In genomic region chr3:49278548-49278947, GRCh38 we compare ENCODE assay signal across 9 cellular contexts. TPM values are rescaled to one million over a fixed set of nuclear protein-coding genes. Genes with fewer than 3 reads are reported as not detected.
DNase-seq lines count a peak whose midpoint lies in the region; ATAC-seq and TF ChIP-seq lines count a peak whose summit lies in the region.
"Had no signal": no experiment of that assay in that cellular context is flagged by ENCODE, and none has a peak within 500 bp of the region (broad histone marks: within the 10 kb centered on the region; RNA-seq: fewer than 3 reads in every experiment).

No MANE protein-coding gene starts in this region.

- DNase-seq in breast epithelium (ENCODE audit: low spot score in 2 of 2) = no peak
- DNase-seq in MCF 10A (ENCODE audit: unreplicated experiment) = no peak
- DNase-seq in natural killer cell = no peak
- no peak for DNase-seq in upper lobe of left lung
- DNase-seq in glutamatergic neuron = no peak
- DNase-seq in AML-193 (lab: John Stamatoyannopoulos, UW) = no peak
- DNase-seq: NCI-H1694 had no signal

- H3K4me3 Mint-ChIP-seq in MCF 10A (ENCODE audit: unreplicated experiment) (no peak overlapping the region), natural killer cell (no peak overlapping the region), glutamatergic neuron (ENCODE audit: unreplicated experiment) (no peak overlapping the region)

- H3K27me3 Mint-ChIP-seq in MCF 10A (ENCODE audit: insufficient read depth, unreplicated experiment) = no peaks in the 10 kb centered on the region
- no peaks in the 10 kb centered on the region for H3K27me3 Mint-ChIP-seq in natural killer cell (ENCODE audit: low read depth in 2 of 2)
- peaks cover 3% of the 10 kb centered on the region for H3K27me3 Mint-ChIP-seq in glutamatergic neuron (ENCODE audit: unreplicated experiment)

- BruUV-seq in MCF 10A (replicated peaks; lab: Mats Ljungman, UMichigan) = no TSS peak

- no peak for ATAC-seq in natural killer cell
- ATAC-seq in upper lobe of left lung (ENCODE audit: low FRiP score in 2 of 2) = no peak
- no peak for ATAC-seq in GM21447 (IDR thresholded peaks at IDR 0.05; ENCODE audit: unreplicated experiment)

- TF ChIP-seq CTCF in breast epithelium (IDR thresholded peaks at IDR 0.05) (no peak), MCF 10A (IDR thresholded peaks at IDR 0.05; ENCODE audit: unreplicated experiment) (no peak), natural killer cell (IDR thresholded peaks at IDR 0.05) (no peak), upper lobe of left lung (IDR thresholded peaks at IDR 0.05) (no peak), glutamatergic neuron (IDR thresholded peaks at IDR 0.05; ENCODE audit: partially characterized antibody, unreplicated experiment) (no peak)

- H3K4me1 ChIP-seq in breast epithelium (peaks cover 0 to 5% of the 10 kb centered on the region in 2 donors), upper lobe of left lung (peaks cover 28 to 44% (median 29%) of the 10 kb centered on the region in 4 donors)

- H3K36me3 Mint-ChIP-seq in MCF 10A (ENCODE audit: insufficient read depth, unreplicated experiment) (peaks cover 61% of the 10 kb centered on the region), natural killer cell (no peaks in the 10 kb centered on the region), glutamatergic neuron (ENCODE audit: unreplicated experiment) (no peaks in the 10 kb centered on the region)

- H3K9me3 ChIP-seq in breast epithelium (no peaks in the 10 kb centered on the region), upper lobe of left lung (no peaks in the 10 kb centered on the region)

- POLR2A ChIA-PET in MCF 10A (lab: Yijun Ruan, JAX) = interaction anchor here (0.6 to 1.3 kb wide), 6 partner anchors 10 to 187 kb away, joined by 3 to 4 read pairs (median 3); partner anchors contain the start of genes NICN1 and USP4

- no peak for TF ChIP-seq EP300 in upper lobe of left lung (IDR thresholded peaks at IDR 0.05)

- peak overlapping the region; percentile 77 to 91 for H3K27ac ChIP-seq in breast epithelium
- H3K27ac ChIP-seq in cingulate gyrus (ENCODE audit: low read depth, low read length) = peak overlapping the region; percentile 71
- peak overlapping the region; percentile 87 to 98 (median 94) for H3K27ac ChIP-seq in upper lobe of left lung

- TF ChIP-seq POLR2A in breast epithelium (IDR thresholded peaks at IDR 0.05) = no peak
- no peak for TF ChIP-seq POLR2A in upper lobe of left lung (IDR thresholded peaks at IDR 0.05)

- CTCF ChIA-PET in MCF 10A (lab: Yijun Ruan, JAX) = interaction anchor here (0.6 to 1.0 kb wide), 4 partner anchors 25 to 719 kb away, joined by 3 to 4 read pairs (median 3); no protein-coding TSS in a partner anchor

- H3K9me3 Mint-ChIP-seq in MCF 10A (ENCODE audit: unreplicated experiment) (no peaks in the 10 kb centered on the region), natural killer cell (no peaks in the 10 kb centered on the region), glutamatergic neuron (ENCODE audit: unreplicated experiment) (peaks cover 2% of the 10 kb centered on the region)

- intact Hi-C loops in breast epithelium (cut with DNase I; ENCODE audit: low total_unique reads) (no loop called here), MCF 10A (cut with micrococcal nuclease) (no loop called here), natural killer cell (cut with micrococcal nuclease) (no loop called here)

- 71 to 79% methylated on average over 4 of the region's 4 CpGs for whole genome bisulfite sequencing in upper lobe of left lung, 2 donors

- H3K36me3 ChIP-seq in breast epithelium = peaks cover 3% of the 10 kb centered on the region
- H3K36me3 ChIP-seq in upper lobe of left lung = peaks cover 11 to 48% (median 22%) of the 10 kb centered on the region in 4 donors

- H3K4me3 ChIP-seq in breast epithelium = no peak overlapping the region
- no peak overlapping the region for H3K4me3 ChIP-seq in upper lobe of left lung

- H3K27ac Mint-ChIP-seq in MCF 10A (ENCODE audit: low read depth, unreplicated experiment) (no peak overlapping the region), natural killer cell (peak overlapping the region; percentile 86 to 94), glutamatergic neuron (ENCODE audit: unreplicated experiment) (no peak overlapping the region)

- H3K27me3 ChIP-seq in breast epithelium = no peaks in the 10 kb centered on the region
- H3K27me3 ChIP-seq in upper lobe of left lung = no peaks in the 10 kb centered on the region

- H3K4me1 Mint-ChIP-seq in MCF 10A (ENCODE audit: insufficient read depth, unreplicated experiment) (no peaks in the 10 kb centered on the region), natural killer cell (peaks cover 21 to 23% of the 10 kb centered on the region in 2 donors), glutamatergic neuron (ENCODE audit: low read depth, unreplicated experiment) (peaks cover 12% of the 10 kb centered on the region)

RNA-seq across cellular contexts. Expression of gene C3orf62, which starts 1.5 kb away (rescaled TPM):
- total RNA-seq in breast epithelium = 1 to 10 TPM; 4.2 to 5.1 (median 4.3) TPM
- 8.1 and 9.4 TPM in 2 replicates for total RNA-seq in MCF 10A (2022)
- 10 to 100 TPM in 2 of 3 donors, 1 to 10 TPM in 1; 8.8 to 12.7 (median 10.8) TPM for total RNA-seq in natural killer cell
- 10 to 100 TPM in 1 of 6 donors, 1 to 10 TPM in 5; 4.2 to 15.7 (median 7.1) TPM for total RNA-seq in upper lobe of left lung
- 7.5 TPM for total RNA-seq in glutamatergic neuron (ENCODE audit: unreplicated experiment)

Comparison
In these comparisons a context has a peak if more than half of its experiments do, and no peak if none do; other contexts are left out.
1. H3K27ac Mint-ChIP-seq: peak in natural killer cell (2 of 2); none in MCF 10A (single experiment) and glutamatergic neuron (single experiment).
2. Peak in every context shown above with its lines, with median percentiles within 50 percentile points of each other: H3K27ac ChIP-seq.